In genomic region chr12:58414398-58414871, GRCh38 we compare ENCODE assay signal across 16 cellular contexts.
A peak's percentile ranks its signal among the peaks of the same experiment; 100 is the strongest.
DNase-seq lines count a peak whose midpoint lies in the region; ATAC-seq, FAIRE-seq and TF ChIP-seq lines count a peak whose summit lies in the region.
"Had no signal": no experiment of that assay in that cellular context is flagged by ENCODE, and none has a peak within 500 bp of the region (broad histone marks: within the 10 kb centered on the region; RNA-seq: fewer than 3 reads in every experiment).

No MANE protein-coding gene starts in this region.

- H3K4me2 ChIP-seq in HCT116 (ENCODE audit: low read length) = peak overlapping the region; percentile 10; the same call in 1 of the 2 replicates

- H3K9me2 ChIP-seq in HCT116 (ENCODE audit: insufficient read depth) = no peaks in the 10 kb centered on the region

- H3K27ac ChIP-seq in HCT116 (ENCODE audit: low read depth, low read length) (no peak overlapping the region), foreskin keratinocyte (peak overlapping the region; percentile 75), tibial artery (peak overlapping the region; percentile 36 to 65)
- H3K27ac ChIP-seq: gastrocnemius medialis, WERI-Rb-1 had no signal

- H2AFZ ChIP-seq in HCT116 (ENCODE audit: low read depth, low read length, poor library complexity, severe bottlenecking) = peak overlapping the region; percentile 30

- BruUV-seq in HCT116 (replicated peaks; lab: Mats Ljungman, UMichigan) = no TSS peak

- H3K9me3 ChIP-seq in HCT116 (ENCODE audit: control insufficient read depth in 1 of 2, insufficient read depth in 1 of 2, low read depth in 1 of 2, low read length in 2 of 2) (no peaks in the 10 kb centered on the region), tibial artery (no peaks in the 10 kb centered on the region)
- H3K9me3 ChIP-seq: gastrocnemius medialis had no signal

- no peak for TF ChIP-seq RAD21 in HCT116 (IDR thresholded peaks at IDR 0.05; ENCODE audit: low read depth)

- no peaks in the 10 kb centered on the region for H3K27me3 ChIP-seq in HCT116 (ENCODE audit: insufficient read depth, low read length)
- H3K27me3 ChIP-seq in foreskin keratinocyte = no peaks in the 10 kb centered on the region
- H3K27me3 ChIP-seq in tibial artery = no peaks in the 10 kb centered on the region
- H3K27me3 ChIP-seq: gastrocnemius medialis had no signal

- no peak for TF ChIP-seq POLR2A in HCT116 (IDR thresholded peaks at IDR 0.05; ENCODE audit: borderline replicate concordance, extremely low read depth, insufficient read depth, insufficient read length)

- H3K36me3 ChIP-seq in HCT116 (ENCODE audit: control insufficient read depth in 1 of 2, insufficient read depth in 2 of 2, low read length in 2 of 2) (no peaks in the 10 kb centered on the region), tibial artery (no peaks in the 10 kb centered on the region)
- H3K36me3 ChIP-seq: gastrocnemius medialis, WERI-Rb-1 had no signal

- H3K79me2 ChIP-seq in HCT116 (ENCODE audit: insufficient read depth, low read length) = no peaks in the 10 kb centered on the region

- RAD21 ChIA-PET in HCT116 (lab: Charles Lee; ENCODE audit: low non-redundant PET in 1 of 2, low total read pairs in 2 of 2, uncharacterized antibody in 2 of 2, unreplicated experiment in 2 of 2) = no interaction called here

- H3K4me3 ChIP-seq in HCT116 (replicated peaks in 1 of 2; ENCODE audit: low read depth in 1 of 2, low read length in 2 of 2) (no peak overlapping the region), tibial artery (no peak overlapping the region)
- H3K4me3 ChIP-seq: gastrocnemius medialis had no signal

- H3K4me1 ChIP-seq in HCT116 (ENCODE audit: control insufficient read depth in 1 of 2, insufficient read depth in 2 of 2, low read length in 2 of 2) (peaks cover 0 to 9% of the 10 kb centered on the region in 2 experiments; a peak in 1 of 4 replicates), foreskin keratinocyte (peaks cover 20% of the 10 kb centered on the region), tibial artery (peaks cover 0 to 43% (median 15%) of the 10 kb centered on the region in 4 donors)
- H3K4me1 ChIP-seq: gastrocnemius medialis had no signal

- intact Hi-C loops in HCT116 (cut with micrococcal nuclease) (no loop called here), tibial artery (cut with DNase I; ENCODE audit: low total_unique reads) (no loop called here)

- no peak for ATAC-seq in HCT116
- peak; percentile 83 for ATAC-seq in foreskin keratinocyte
- no peak for ATAC-seq in HG02870 (IDR thresholded peaks at IDR 0.05; ENCODE audit: unreplicated experiment)
- ATAC-seq: CD8-positive, alpha-beta T cell; gastrocnemius medialis had no signal

- H3K9ac ChIP-seq in HCT116 (ENCODE audit: low read length) = no peak overlapping the region

- DNase-seq in HCT116 (ENCODE audit: low read depth, low spot score) (no peak), amniotic epithelial cell (ENCODE audit: low read depth) (peak; percentile 27), foreskin keratinocyte (peak; percentile 72 to 75), tibial artery (no peak), D721Med (ENCODE audit: insufficient read length, low spot score) (no peak)
- no peak for DNase-seq in activated CD8-positive, alpha-beta memory T cell treated with anti-CD3 and anti-CD28 coated beads for 24 hours
- DNase-seq: activated CD8-positive, alpha-beta memory T cell treated with anti-CD3 and anti-CD28 coated beads, Interleukin-2, amount 50 U/mL, for 4 hours; activated naive CD8-positive, alpha-beta T cell treated with anti-CD3 and anti-CD28 coated beads, Interleukin-2, amount 10 ng/mL, durations not matched to agents 7 days and 5 days; CD8-positive, alpha-beta T cell; gastrocnemius medialis; kidney; NCI-H1436 treated with DMSO at 0.1 percent for 48 hours; NCI-H748 treated with DMSO at 0.1 percent for 48 hours; SHP77 treated with DMSO at 0.1 percent for 48 hours; WERI-Rb-1 had no signal

- CTCF ChIA-PET in HCT116 (lab: Charles Lee) = interaction anchor here (1.8 kb wide), 1 partner anchor 29 kb away, joined by 5 read pairs; no protein-coding TSS in a partner anchor

- no peak for FAIRE-seq in D721Med (lab: Jason Lieb, UNC)
- FAIRE-seq: kidney had no signal

- no peak for TF ChIP-seq CTCF in HCT116 (IDR thresholded peaks at IDR 0.05 in 2 of 3, conservative IDR thresholded peaks at IDR 0.05 in 1 of 3; ENCODE audit: borderline replicate concordance in 1 of 3, insufficient read depth in 1 of 3, low read depth in 2 of 3, low read length in 2 of 3)
- no peak for TF ChIP-seq CTCF in foreskin keratinocyte (conservative IDR thresholded peaks at IDR 0.05)
- TF ChIP-seq CTCF in tibial artery (IDR thresholded peaks at IDR 0.05) = no peak
- no peak for TF ChIP-seq CTCF in D721Med (IDR thresholded peaks at IDR 0.05; ENCODE audit: insufficient read depth, missing control alignments)

- no peaks in the 10 kb centered on the region for H4K20me1 ChIP-seq in HCT116 (ENCODE audit: insufficient read depth)

- POLR2A ChIA-PET in HCT116 (lab: Charles Lee) = no interaction called here

TF ChIP-seq in HCT116, 20 proteins besides CTCF, POLR2A, EP300 and RAD21:
- TF ChIP-seq, protein P1, sequence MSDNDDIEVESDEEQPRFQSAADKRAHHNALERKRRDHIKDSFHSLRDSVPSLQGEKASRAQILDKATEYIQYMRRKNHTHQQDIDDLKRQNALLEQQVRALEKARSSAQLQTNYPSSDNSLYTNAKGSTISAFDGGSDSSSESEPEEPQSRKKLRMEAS (IDR thresholded peaks at IDR 0.05) = no peak
- TF ChIP-seq CBX3 (IDR thresholded peaks at IDR 0.05; ENCODE audit: low read depth) (no peak), CEBPB (IDR thresholded peaks at IDR 0.05; ENCODE audit: low read depth) (no peak), EGR1 (IDR thresholded peaks at IDR 0.05; ENCODE audit: low read depth) (no peak), EZH2 (IDR thresholded peaks at IDR 0.05) (no peak), YY1 (IDR thresholded peaks at IDR 0.05; ENCODE audit: extremely low read depth, insufficient replicate concordance, low read depth, low read length) (no peak), ZNF274 (IDR thresholded peaks at IDR 0.05; ENCODE audit: low read depth, low read length) (no peak), TCF7L2 (IDR thresholded peaks at IDR 0.05; ENCODE audit: borderline replicate concordance, extremely low read depth, insufficient read depth, insufficient read length) (no peak), SP1 (IDR thresholded peaks at IDR 0.05; ENCODE audit: low read depth) (no peak), FOSL1 (IDR thresholded peaks at IDR 0.05; ENCODE audit: low read depth) (no peak), ZFX (IDR thresholded peaks at IDR 0.05) (no peak), SRF (IDR thresholded peaks at IDR 0.05; ENCODE audit: low read depth) (no peak), EZH2phosphoT487 (IDR thresholded peaks at IDR 0.05; ENCODE audit: borderline replicate concordance) (no peak), SIN3A (IDR thresholded peaks at IDR 0.05; ENCODE audit: low read depth) (no peak), ELF1 (IDR thresholded peaks at IDR 0.05; ENCODE audit: borderline replicate concordance, low read depth) (no peak)
- TF ChIP-seq, protein P2, sequence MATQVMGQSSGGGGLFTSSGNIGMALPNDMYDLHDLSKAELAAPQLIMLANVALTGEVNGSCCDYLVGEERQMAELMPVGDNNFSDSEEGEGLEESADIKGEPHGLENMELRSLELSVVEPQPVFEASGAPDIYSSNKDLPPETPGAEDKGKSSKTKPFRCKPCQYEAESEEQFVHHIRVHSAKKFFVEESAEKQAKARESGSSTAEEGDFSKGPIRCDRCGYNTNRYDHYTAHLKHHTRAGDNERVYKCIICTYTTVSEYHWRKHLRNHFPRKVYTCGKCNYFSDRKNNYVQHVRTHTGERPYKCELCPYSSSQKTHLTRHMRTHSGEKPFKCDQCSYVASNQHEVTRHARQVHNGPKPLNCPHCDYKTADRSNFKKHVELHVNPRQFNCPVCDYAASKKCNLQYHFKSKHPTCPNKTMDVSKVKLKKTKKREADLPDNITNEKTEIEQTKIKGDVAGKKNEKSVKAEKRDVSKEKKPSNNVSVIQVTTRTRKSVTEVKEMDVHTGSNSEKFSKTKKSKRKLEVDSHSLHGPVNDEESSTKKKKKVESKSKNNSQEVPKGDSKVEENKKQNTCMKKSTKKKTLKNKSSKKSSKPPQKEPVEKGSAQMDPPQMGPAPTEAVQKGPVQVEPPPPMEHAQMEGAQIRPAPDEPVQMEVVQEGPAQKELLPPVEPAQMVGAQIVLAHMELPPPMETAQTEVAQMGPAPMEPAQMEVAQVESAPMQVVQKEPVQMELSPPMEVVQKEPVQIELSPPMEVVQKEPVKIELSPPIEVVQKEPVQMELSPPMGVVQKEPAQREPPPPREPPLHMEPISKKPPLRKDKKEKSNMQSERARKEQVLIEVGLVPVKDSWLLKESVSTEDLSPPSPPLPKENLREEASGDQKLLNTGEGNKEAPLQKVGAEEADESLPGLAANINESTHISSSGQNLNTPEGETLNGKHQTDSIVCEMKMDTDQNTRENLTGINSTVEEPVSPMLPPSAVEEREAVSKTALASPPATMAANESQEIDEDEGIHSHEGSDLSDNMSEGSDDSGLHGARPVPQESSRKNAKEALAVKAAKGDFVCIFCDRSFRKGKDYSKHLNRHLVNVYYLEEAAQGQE (IDR thresholded peaks at IDR 0.05; ENCODE audit: low read depth) = no peak
- TF ChIP-seq, protein P3, sequence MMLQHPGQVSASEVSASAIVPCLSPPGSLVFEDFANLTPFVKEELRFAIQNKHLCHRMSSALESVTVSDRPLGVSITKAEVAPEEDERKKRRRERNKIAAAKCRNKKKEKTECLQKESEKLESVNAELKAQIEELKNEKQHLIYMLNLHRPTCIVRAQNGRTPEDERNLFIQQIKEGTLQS (IDR thresholded peaks at IDR 0.05) = no peak
- TF ChIP-seq, protein P4, sequence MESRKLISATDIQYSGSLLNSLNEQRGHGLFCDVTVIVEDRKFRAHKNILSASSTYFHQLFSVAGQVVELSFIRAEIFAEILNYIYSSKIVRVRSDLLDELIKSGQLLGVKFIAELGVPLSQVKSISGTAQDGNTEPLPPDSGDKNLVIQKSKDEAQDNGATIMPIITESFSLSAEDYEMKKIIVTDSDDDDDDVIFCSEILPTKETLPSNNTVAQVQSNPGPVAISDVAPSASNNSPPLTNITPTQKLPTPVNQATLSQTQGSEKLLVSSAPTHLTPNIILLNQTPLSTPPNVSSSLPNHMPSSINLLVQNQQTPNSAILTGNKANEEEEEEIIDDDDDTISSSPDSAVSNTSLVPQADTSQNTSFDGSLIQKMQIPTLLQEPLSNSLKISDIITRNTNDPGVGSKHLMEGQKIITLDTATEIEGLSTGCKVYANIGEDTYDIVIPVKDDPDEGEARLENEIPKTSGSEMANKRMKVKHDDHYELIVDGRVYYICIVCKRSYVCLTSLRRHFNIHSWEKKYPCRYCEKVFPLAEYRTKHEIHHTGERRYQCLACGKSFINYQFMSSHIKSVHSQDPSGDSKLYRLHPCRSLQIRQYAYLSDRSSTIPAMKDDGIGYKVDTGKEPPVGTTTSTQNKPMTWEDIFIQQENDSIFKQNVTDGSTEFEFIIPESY (IDR thresholded peaks at IDR 0.05; ENCODE audit: extremely low read depth, insufficient replicate concordance, low read length) = no peak

Comparison
In these comparisons a context has a peak if more than half of its experiments do, and no peak if none do; other contexts are left out.
1. DNase-seq: peak in amniotic epithelial cell (single experiment) and foreskin keratinocyte (2 of 2); none in HCT116 (single experiment), tibial artery (0 of 2), D721Med (single experiment) and activated CD8-positive, alpha-beta memory T cell treated with anti-CD3 and anti-CD28 coated beads for 24 hours (single experiment).